In genomic region chr19:49614096-49614857, GRCh38 we compare ENCODE assay signal across 1 cellular context.
TF ChIP-seq lines count a peak whose summit lies in the region.

No MANE protein-coding gene starts in this region.

TF ChIP-seq in GM12878, 131 proteins besides CTCF, POLR2A, EP300 and RAD21:
- no peak for TF ChIP-seq SUZ12 (IDR thresholded peaks at IDR 0.05; ENCODE audit: unreplicated experiment)
- no peak for TF ChIP-seq MYC (IDR thresholded peaks at IDR 0.05; ENCODE audit: insufficient read depth, insufficient read length, insufficient replicate concordance, low read length, severe bottlenecking)
- no peak for TF ChIP-seq BACH1 (IDR thresholded peaks at IDR 0.05; ENCODE audit: borderline replicate concordance)
- TF ChIP-seq USF1 (IDR thresholded peaks at IDR 0.05; ENCODE audit: borderline replicate concordance, extremely low read length, insufficient read depth, low read depth, low read length), result no peak
- TF ChIP-seq SREBF2 (IDR thresholded peaks at IDR 0.05; ENCODE audit: low read length), result no peak
- TF ChIP-seq, protein P1, sequence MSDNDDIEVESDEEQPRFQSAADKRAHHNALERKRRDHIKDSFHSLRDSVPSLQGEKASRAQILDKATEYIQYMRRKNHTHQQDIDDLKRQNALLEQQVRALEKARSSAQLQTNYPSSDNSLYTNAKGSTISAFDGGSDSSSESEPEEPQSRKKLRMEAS (IDR thresholded peaks at IDR 0.05; ENCODE audit: low read depth, low read length), result no peak
- TF ChIP-seq CHD4 (IDR thresholded peaks at IDR 0.05), result no peak
- TF ChIP-seq YY1 (IDR thresholded peaks at IDR 0.05; ENCODE audit: low read depth, low read length), result no peak
- TF ChIP-seq CBX5 (IDR thresholded peaks at IDR 0.05; ENCODE audit: low read depth), result no peak
- no peak for TF ChIP-seq GATAD2B (conservative IDR thresholded peaks at IDR 0.05; ENCODE audit: low read depth)
- TF ChIP-seq IKZF2 (IDR thresholded peaks at IDR 0.05), result no peak
- TF ChIP-seq ZBTB40 (IDR thresholded peaks at IDR 0.05; ENCODE audit: borderline replicate concordance), result no peak
- no peak for TF ChIP-seq NR2C1 (IDR thresholded peaks at IDR 0.05)
TF ChIP-seq in GM12878: peak in this region for 0.
